28 cellular contexts compared by ENCODE assay signal in the genomic region with DNA sequence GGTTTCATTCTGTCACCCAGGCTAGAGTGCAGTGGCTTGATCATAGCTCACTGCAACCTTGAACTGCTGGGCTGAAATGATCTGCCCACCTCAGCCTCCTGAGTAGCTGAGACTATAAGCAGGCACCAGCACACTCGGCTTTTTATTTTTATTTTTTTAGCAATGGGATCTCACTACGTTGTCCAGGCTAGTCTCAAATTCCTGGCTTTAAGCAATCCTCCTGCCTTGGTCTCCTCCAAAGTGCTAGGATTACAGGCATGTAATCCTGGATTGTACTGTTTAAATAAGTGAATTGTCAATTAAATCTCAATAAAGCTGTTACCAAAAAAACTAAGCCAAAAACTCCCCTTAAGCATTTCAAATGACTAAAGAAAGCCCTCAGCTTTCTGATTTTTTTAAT.
"Had no signal": no experiment of that assay in that cellular context is flagged by ENCODE, and none has a peak within 500 bp of the region (broad histone marks: within the 10 kb centered on the region; RNA-seq: fewer than 3 reads in every experiment).

No MANE protein-coding gene starts in this region.

- FAIRE-seq: endothelial cell of umbilical vein, kidney, small intestine, urothelium cell line had no signal

- H3K4me1 ChIP-seq: parathyroid adenoma had no signal

- DNase-seq: dermis blood vessel endothelial cell; effector memory CD4-positive, alpha-beta T cell; foreskin keratinocyte; heart left ventricle; kidney; left lung; mammary epithelial cell; mesendoderm; midbrain; naive thymus-derived CD4-positive, alpha-beta T cell; right lobe of liver; small intestine; stimulated activated CD4-positive, alpha-beta T cell treated with anti-CD3 and anti-CD28 coated beads, Interleukin-15, amount 100 ng/mL, for 24 hours; stimulated activated CD4-positive, alpha-beta T cell treated with anti-CD3 and anti-CD28 coated beads, Interleukin-2, amount 100 ng/mL, for 48 hours; stimulated activated naive B cell treated with anti-CD40 and anti-IgM and Interleukin-4, amounts not matched to agents 10 μg/mL and 1 μg/mL and 100 μg/mL, for 72 hours had no signal

- ATAC-seq: foreskin keratinocyte; gastroesophageal sphincter; heart left ventricle; left lung; naive thymus-derived CD4-positive, alpha-beta T cell; stimulated activated naive B cell treated with anti-CD40 and anti-IgM and Interleukin-4, amounts not matched to agents 10 μg/mL and 1 μg/mL and 100 μg/mL, for 72 hours had no signal

- H3K9me3 ChIP-seq: esophagus muscularis mucosa, gastroesophageal sphincter, heart left ventricle, left lung, right lobe of liver, suprapubic skin had no signal

- H2AFZ ChIP-seq: hepatocyte, neural progenitor cell, parathyroid adenoma had no signal

- H3K27ac Mint-ChIP-seq: nephron; neural progenitor cell; progenitor cell of endocrine pancreas; stimulated activated naive B cell treated with anti-CD40 and anti-IgM and Interleukin-4, amounts not matched to agents 10 μg/mL and 1 μg/mL and 100 μg/mL, for 72 hours had no signal

- H3K9ac ChIP-seq: neural progenitor cell, parathyroid adenoma had no signal

- H3K4me2 ChIP-seq: hepatocyte, neural progenitor cell had no signal

- H3K27me3 Mint-ChIP-seq: naive thymus-derived CD4-positive, alpha-beta T cell; progenitor cell of endocrine pancreas; stimulated activated naive B cell treated with anti-CD40 and anti-IgM and Interleukin-4, amounts not matched to agents 10 μg/mL and 1 μg/mL and 100 μg/mL, for 72 hours; stimulated activated naive CD8-positive, alpha-beta T cell treated with anti-CD3 and anti-CD28 coated beads, Interleukin-15, amount 100 ng/mL, for 72 hours; type B pancreatic cell had no signal

- H3K4me1 Mint-ChIP-seq: neural progenitor cell had no signal

- H3K27ac ChIP-seq: coronary artery, esophagus muscularis mucosa, foreskin keratinocyte, gastroesophageal sphincter, heart left ventricle, hepatocyte, left lung, neural progenitor cell, parathyroid adenoma, suprapubic skin had no signal

- H3K27me3 ChIP-seq: esophagus muscularis mucosa, foreskin keratinocyte, gastroesophageal sphincter, heart left ventricle, hepatocyte, left lung, neural progenitor cell, right lobe of liver, suprapubic skin had no signal

- H3K4me3 ChIP-seq: coronary artery, esophagus muscularis mucosa, gastroesophageal sphincter, heart left ventricle, hepatocyte, left lung, neural progenitor cell, right lobe of liver, suprapubic skin had no signal

- H3K4me3 Mint-ChIP-seq: nephron; neural progenitor cell; stimulated activated naive B cell treated with anti-CD40 and anti-IgM and Interleukin-4, amounts not matched to agents 10 μg/mL and 1 μg/mL and 100 μg/mL, for 72 hours; stimulated activated naive CD8-positive, alpha-beta T cell treated with anti-CD3 and anti-CD28 coated beads, Interleukin-15, amount 100 ng/mL, for 72 hours; type B pancreatic cell had no signal

- H3K9me3 Mint-ChIP-seq: naive thymus-derived CD4-positive, alpha-beta T cell; nephron; stimulated activated naive B cell treated with anti-CD40 and anti-IgM and Interleukin-4, amounts not matched to agents 10 μg/mL and 1 μg/mL and 100 μg/mL, for 72 hours; stimulated activated naive CD8-positive, alpha-beta T cell treated with anti-CD3 and anti-CD28 coated beads, Interleukin-15, amount 100 ng/mL, for 72 hours; type B pancreatic cell had no signal

- H3K36me3 ChIP-seq: esophagus muscularis mucosa, gastroesophageal sphincter, right lobe of liver, suprapubic skin had no signal
